15 cellular contexts compared by ENCODE assay signal in the genomic region with DNA sequence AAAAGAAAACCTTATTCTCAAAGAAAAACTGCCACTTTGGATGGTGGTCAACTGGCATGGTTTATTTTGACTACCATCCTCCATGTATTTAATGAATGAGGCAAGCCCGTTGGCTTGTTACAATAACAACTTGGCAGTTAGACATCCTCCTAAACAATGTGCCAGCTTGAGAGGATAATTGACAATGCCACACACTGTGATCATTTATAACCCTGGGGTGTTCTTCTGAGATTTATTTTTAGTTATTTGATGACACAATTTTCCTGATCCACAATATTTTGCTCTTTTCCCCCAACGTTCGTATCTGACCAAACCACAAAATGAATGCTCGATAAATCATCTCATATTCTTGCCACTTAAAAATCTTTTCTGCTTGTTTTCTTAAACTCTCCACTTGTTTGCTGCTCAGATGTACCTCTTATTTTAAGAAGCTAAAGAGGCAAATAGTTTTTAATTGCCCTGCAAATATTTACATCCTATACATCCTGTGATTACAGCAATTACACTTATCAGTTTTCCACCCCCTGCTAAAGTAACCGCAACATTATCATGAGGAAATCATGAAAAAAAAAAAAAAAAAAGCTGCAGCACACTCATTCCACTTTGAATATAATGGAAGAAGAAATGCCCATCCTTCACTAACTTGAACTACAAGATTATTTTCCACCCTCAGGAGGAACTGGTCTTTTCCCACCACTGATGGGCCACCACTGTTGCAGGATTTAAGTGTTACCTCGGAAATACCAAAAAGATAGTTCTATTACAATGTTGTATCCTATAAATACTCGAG.
DNase-seq lines count a peak whose midpoint lies in the region; ATAC-seq lines count a peak whose summit lies in the region.
"Had no signal": no experiment of that assay in that cellular context is flagged by ENCODE, and none has a peak within 500 bp of the region (broad histone marks: within the 10 kb centered on the region; RNA-seq: fewer than 3 reads in every experiment).

No MANE protein-coding gene starts in this region.

- ATAC-seq in HG02571 (IDR thresholded peaks at IDR 0.05; ENCODE audit: unreplicated experiment) (no peak), GM21528 (IDR thresholded peaks at IDR 0.05; ENCODE audit: low FRiP score, unreplicated experiment) (no peak)
- ATAC-seq: activated CD8-positive, alpha-beta memory T cell treated with anti-CD3 and anti-CD28 coated beads, Interleukin-2, amount 10 ng/mL, durations not matched to agents 7 days and 5 days; CD8-positive, alpha-beta T cell had no signal

- no peak overlapping the region for H3K9ac ChIP-seq in adipocyte (ENCODE audit: low read length)

- H3K4me1 ChIP-seq in adipocyte (ENCODE audit: control insufficient read depth, insufficient read depth, low read length): peaks cover 23% of the 10 kb centered on the region
- H3K4me1 ChIP-seq: sigmoid colon had no signal

- DNase-seq in DMS53 (lab: John Stamatoyannopoulos, UW): peak; percentile 58
- DNase-seq in NCI-H1417 treated with DMSO at 0.1 percent for 48 hours (lab: John Stamatoyannopoulos, UW): peak; percentile 43
- DNase-seq in adipocyte (ENCODE audit: low read depth): peak; percentile 32
- DNase-seq in medulla oblongata (ENCODE audit: extremely low spot score): peak; percentile 83
- DNase-seq in activated CD4-positive, alpha-beta T cell treated with anti-CD3 and anti-CD28 coated beads for 48 hours: no peak
- DNase-seq in activated T-cell treated with anti-CD3 and anti-CD28 coated beads, Interleukin-2, amount 50 U/mL, for 1 hour: no peak
- DNase-seq: activated CD8-positive, alpha-beta memory T cell treated with anti-CD3 and anti-CD28 coated beads, Interleukin-2, amount 10 ng/mL, durations not matched to agents 7 days and 5 days; CD8-positive, alpha-beta T cell; endodermal cell; naive B cell; NK-92 treated with Interleukin-12 subunit alpha and Interleukin-12 subunit beta, amount 100 ng/mL, for 24 hours; sigmoid colon; T-helper 2 cell had no signal

- H3K36me3 ChIP-seq in adipocyte (ENCODE audit: control insufficient read depth, insufficient read depth, low read length, severe bottlenecking): no peaks in the 10 kb centered on the region
- H3K36me3 ChIP-seq: sigmoid colon had no signal

- peak overlapping the region; percentile 27 for H3K4me3 ChIP-seq in adipocyte (ENCODE audit: low read length)
- H3K4me3 ChIP-seq: sigmoid colon had no signal

- H3K9me3 ChIP-seq in adipocyte (ENCODE audit: control insufficient read depth, low read length): no peaks in the 10 kb centered on the region
- H3K9me3 ChIP-seq: sigmoid colon had no signal

- peaks cover 4% of the 10 kb centered on the region for H3K27me3 ChIP-seq in adipocyte (replicated peaks; ENCODE audit: control insufficient read depth, insufficient read depth, low read length)
- H3K27me3 ChIP-seq: sigmoid colon had no signal

Comparison
In these comparisons a context has a peak if more than half of its experiments do, and no peak if none do; other contexts are left out.
1. DNase-seq: peak in DMS53 (single experiment), NCI-H1417 treated with DMSO at 0.1 percent for 48 hours (single experiment), adipocyte (single experiment) and medulla oblongata (single experiment); none in activated CD4-positive, alpha-beta T cell treated with anti-CD3 and anti-CD28 coated beads for 48 hours (single experiment) and activated T-cell treated with anti-CD3 and anti-CD28 coated beads, Interleukin-2, amount 50 U/mL, for 1 hour (single experiment).